Comparison of ENCODE assay signal across 14 cellular contexts in the genomic region with DNA sequence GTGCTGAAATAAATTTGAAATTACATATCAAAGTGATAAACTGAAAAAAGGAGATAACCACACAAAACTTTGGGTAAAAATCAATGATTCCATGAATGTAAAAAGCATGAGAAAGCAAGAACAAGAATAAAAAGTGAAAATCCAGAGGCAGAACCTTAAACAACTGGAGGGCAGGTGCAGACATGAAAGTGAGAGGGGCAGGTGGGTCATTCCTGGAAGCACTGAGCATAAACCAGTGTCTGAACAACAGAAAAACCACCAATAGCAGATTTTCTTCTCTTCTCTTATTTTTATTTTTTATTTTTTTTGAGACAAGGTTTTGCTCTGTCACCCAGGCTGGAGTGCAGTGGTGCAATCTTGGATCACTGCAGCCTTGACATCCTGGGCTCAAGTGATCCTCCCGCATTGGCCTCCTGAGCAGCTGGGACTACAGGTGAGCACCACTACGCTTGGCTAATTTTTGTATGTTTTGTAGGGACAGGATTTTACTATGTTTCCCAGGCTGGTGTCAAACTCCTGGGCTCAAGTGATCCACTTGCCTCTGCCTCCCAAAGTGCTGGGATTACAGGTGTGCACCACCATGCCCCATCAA. TPM values are rescaled to one million over a fixed set of nuclear protein-coding genes. Genes with fewer than 3 reads are reported as not detected.
DNase-seq lines count a peak whose midpoint lies in the region; ATAC-seq and TF ChIP-seq lines count a peak whose summit lies in the region.
"Had no signal": no experiment of that assay in that cellular context is flagged by ENCODE, and none has a peak within 500 bp of the region (broad histone marks: within the 10 kb centered on the region; RNA-seq: fewer than 3 reads in every experiment).

No MANE protein-coding gene starts in this region.

- H3K9ac ChIP-seq in mammary epithelial cell (ENCODE audit: insufficient read depth, low read length), result no peak overlapping the region

- DNase-seq in mammary epithelial cell (no peak), progenitor cell of endocrine pancreas (ENCODE audit: low spot score, unreplicated experiment) (no peak), NCI-H2171 treated with DMSO at 0.1 percent for 48 hours (lab: John Stamatoyannopoulos, UW) (no peak), T-helper 2 cell (no peak), NCI-H2029 treated with DMSO at 0.1 percent for 48 hours (lab: John Stamatoyannopoulos, UW) (no peak)
- DNase-seq: heart right ventricle, NCI-H1694 treated with DMSO at 0.1 percent for 48 hours had no signal

- ATAC-seq in GM18517 (IDR thresholded peaks at IDR 0.05; ENCODE audit: unreplicated experiment) (peak; percentile 48), HG02588 (IDR thresholded peaks at IDR 0.05; ENCODE audit: unreplicated experiment) (peak; percentile 41), GM19023 (IDR thresholded peaks at IDR 0.05; ENCODE audit: unreplicated experiment) (no peak)
- ATAC-seq: heart right ventricle had no signal

- no peak overlapping the region for H2AFZ ChIP-seq in mammary epithelial cell (ENCODE audit: low read depth, low read length)

- no peaks in the 10 kb centered on the region for H3K36me3 ChIP-seq in mammary epithelial cell (ENCODE audit: insufficient read depth, low read length)
- H3K36me3 ChIP-seq: heart right ventricle, neutrophil had no signal

- intact Hi-C loops in mammary epithelial cell (cut with micrococcal nuclease), result no loop called here

- peak overlapping the region; percentile 30 for H3K27ac ChIP-seq in mammary epithelial cell (ENCODE audit: insufficient read depth, low read depth, low read length)
- H3K27ac ChIP-seq: heart right ventricle, neutrophil had no signal

- H3K4me3 ChIP-seq in mammary epithelial cell (replicated peaks in 1 of 3; ENCODE audit: insufficient read depth in 1 of 3, low read depth in 2 of 3, low read length in 3 of 3), result no peak overlapping the region
- H3K4me3 ChIP-seq: heart right ventricle, lung had no signal

- no peaks in the 10 kb centered on the region for H3K27me3 Mint-ChIP-seq in progenitor cell of endocrine pancreas

- H3K36me3 Mint-ChIP-seq in progenitor cell of endocrine pancreas (ENCODE audit: insufficient read depth), result no peaks in the 10 kb centered on the region

- CTCF ChIA-PET in mammary epithelial cell (lab: Charles Lee; ENCODE audit: low non-redundant PET), result no interaction called here

- WGBS in mammary epithelial cell (ENCODE audit: low coverage, missing lambda C conversion rate), result 100% methylated on average over 2 of the region's 2 CpGs

- peaks cover 33% of the 10 kb centered on the region for H3K4me1 ChIP-seq in mammary epithelial cell (ENCODE audit: insufficient read depth, low read length)

- H3K27me3 ChIP-seq in mammary epithelial cell (ENCODE audit: insufficient read depth, low read length), result no peaks in the 10 kb centered on the region
- H3K27me3 ChIP-seq: neutrophil had no signal

- peaks cover 13% of the 10 kb centered on the region for H3K9me3 Mint-ChIP-seq in progenitor cell of endocrine pancreas (ENCODE audit: low read depth)

- no TSS peak for BruUV-seq in mammary epithelial cell (replicated peaks; lab: Mats Ljungman, UMichigan)

- H3K4me2 ChIP-seq in mammary epithelial cell (ENCODE audit: insufficient read depth, low read depth, low read length), result peak overlapping the region; percentile 68

- peak overlapping the region; percentile 25 for H3K4me3 Mint-ChIP-seq in progenitor cell of endocrine pancreas (ENCODE audit: low read depth)

- in situ Hi-C loops in mammary epithelial cell (cut with MboI; ENCODE audit: low sequenced_read_pairs in 2 of 2), result no loop called here

- H3K4me1 Mint-ChIP-seq in progenitor cell of endocrine pancreas (ENCODE audit: low read depth), result peaks cover 32% of the 10 kb centered on the region

- TF ChIP-seq CTCF in mammary epithelial cell (conservative IDR thresholded peaks at IDR 0.05 in 1 of 2, IDR thresholded peaks at IDR 0.05 in 1 of 2; ENCODE audit: extremely low read depth in 1 of 2, insufficient read depth in 1 of 2, low read depth in 1 of 2, low read length in 2 of 2) (no peak), progenitor cell of endocrine pancreas (IDR thresholded peaks at IDR 0.05; ENCODE audit: unreplicated experiment) (no peak)

- H3K27ac Mint-ChIP-seq in progenitor cell of endocrine pancreas, result peak overlapping the region; percentile 95
- H3K27ac Mint-ChIP-seq: activated T-helper 2 cell treated with anti-CD3 and anti-CD28 coated beads, Interferon-gamma antibody, Interleukin-2, Interleukin-4, amounts not matched to agents 10 μg/mL and 5 μg/mL and 100 μg/mL, durations not matched to agents 14 hours and 24 hours and 36 hours had no signal

- H3K79me2 ChIP-seq in mammary epithelial cell (ENCODE audit: insufficient read depth, low read length), result no peaks in the 10 kb centered on the region

- H4K20me1 ChIP-seq in mammary epithelial cell (ENCODE audit: insufficient read depth, low read length), result no peaks in the 10 kb centered on the region

- dilution Hi-C loops in mammary epithelial cell (cut with HindIII; ENCODE audit: low sequenced_read_pairs), result no loop called here

- H3K9me3 ChIP-seq in mammary epithelial cell (replicated peaks; ENCODE audit: insufficient read depth, low read length), result peaks cover 2% of the 10 kb centered on the region
- H3K9me3 ChIP-seq: neutrophil had no signal

RNA-seq across cellular contexts. Expression of a gene that starts 46.8 kb away (rescaled TPM):
- not detected for total RNA-seq in mammary epithelial cell
- polyA plus RNA-seq in mammary epithelial cell, result not detected
- not detected for polyA minus RNA-seq in mammary epithelial cell
- 0.31 TPM in 1 of 2 replicates, not detected in the other for total RNA-seq in progenitor cell of endocrine pancreas
- total RNA-seq: activated T-helper 2 cell treated with anti-CD3 and anti-CD28 coated beads, Interferon-gamma antibody, Interleukin-2, Interleukin-4, amounts not matched to agents 10 μg/mL and 5 μg/mL and 100 μg/mL, durations not matched to agents 14 hours and 24 hours and 36 hours; endothelial cell of umbilical vein had no signal
- polyA plus RNA-seq: endothelial cell of umbilical vein had no signal

RNA-seq across cellular contexts. Expression of a gene that starts 59.2 kb away (rescaled TPM):
- total RNA-seq in mammary epithelial cell (not detected), progenitor cell of endocrine pancreas (0.19 and 0.29 TPM in 2 replicates)
- not detected for polyA plus RNA-seq in mammary epithelial cell
- not detected for polyA minus RNA-seq in mammary epithelial cell
- total RNA-seq: activated T-helper 2 cell treated with anti-CD3 and anti-CD28 coated beads, Interferon-gamma antibody, Interleukin-2, Interleukin-4, amounts not matched to agents 10 μg/mL and 5 μg/mL and 100 μg/mL, durations not matched to agents 14 hours and 24 hours and 36 hours; endothelial cell of umbilical vein had no signal
- polyA plus RNA-seq: endothelial cell of umbilical vein had no signal
